1 cellular context compared by ENCODE assay signal in the genomic region with DNA sequence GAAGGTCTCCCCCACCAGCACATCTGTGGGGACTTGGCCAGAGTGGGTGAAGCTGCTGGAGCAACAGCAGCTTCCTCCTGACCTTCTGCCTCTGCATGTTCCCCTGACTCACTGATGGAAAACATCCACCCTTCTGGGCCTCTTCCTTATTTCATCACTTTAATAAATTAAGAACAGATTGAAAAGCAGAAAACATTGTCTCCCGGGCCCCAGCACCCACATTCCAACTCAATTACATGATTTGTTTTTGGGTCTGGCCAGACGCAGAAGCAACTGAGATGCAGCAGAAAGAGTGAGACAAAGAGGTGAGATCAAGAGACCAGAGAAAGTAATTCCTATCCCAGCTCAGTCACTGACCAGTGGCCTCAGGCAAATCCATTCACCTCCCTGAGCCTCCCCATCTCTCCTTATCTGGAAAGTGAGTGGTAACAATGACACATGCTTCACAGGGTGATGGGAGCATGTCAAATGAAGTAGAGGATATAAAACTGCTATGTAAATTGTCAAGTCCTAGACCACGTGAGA.
TF ChIP-seq lines count a peak whose summit lies in the region.

No MANE protein-coding gene starts in this region.

TF ChIP-seq in SK-N-SH treated with all-trans-retinoic acid at 6 μM for 48 hours, 23 proteins besides CTCF, POLR2A, EP300 and RAD21 (continued from another document):
- no peak for TF ChIP-seq RARB (CRISPR knock-in tag; IDR thresholded peaks at IDR 0.05)
- TF ChIP-seq, protein P1, sequence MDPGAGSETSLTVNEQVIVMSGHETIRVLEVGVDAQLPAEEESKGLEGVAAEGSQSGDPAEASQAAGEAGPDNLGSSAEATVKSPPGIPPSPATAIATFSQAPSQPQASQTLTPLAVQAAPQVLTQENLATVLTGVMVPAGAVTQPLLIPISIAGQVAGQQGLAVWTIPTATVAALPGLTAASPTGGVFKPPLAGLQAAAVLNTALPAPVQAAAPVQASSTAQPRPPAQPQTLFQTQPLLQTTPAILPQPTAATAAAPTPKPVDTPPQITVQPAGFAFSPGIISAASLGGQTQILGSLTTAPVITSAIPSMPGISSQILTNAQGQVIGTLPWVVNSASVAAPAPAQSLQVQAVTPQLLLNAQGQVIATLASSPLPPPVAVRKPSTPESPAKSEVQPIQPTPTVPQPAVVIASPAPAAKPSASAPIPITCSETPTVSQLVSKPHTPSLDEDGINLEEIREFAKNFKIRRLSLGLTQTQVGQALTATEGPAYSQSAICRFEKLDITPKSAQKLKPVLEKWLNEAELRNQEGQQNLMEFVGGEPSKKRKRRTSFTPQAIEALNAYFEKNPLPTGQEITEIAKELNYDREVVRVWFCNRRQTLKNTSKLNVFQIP (CRISPR knock-in tag; IDR thresholded peaks at IDR 0.05; ENCODE audit: borderline replicate concordance, low read depth) = peak; percentile 42; the same call in 1 of the 2 replicates
